ENCODE assay signal across 16 cellular contexts in genomic region chr22:19045094-19045493, GRCh38.
DNase-seq lines count a peak whose midpoint lies in the region; ATAC-seq, FAIRE-seq and TF ChIP-seq lines count a peak whose summit lies in the region.
"Had no signal": no experiment of that assay in that cellular context is flagged by ENCODE, and none has a peak within 500 bp of the region (broad histone marks: within the 10 kb centered on the region; RNA-seq: fewer than 3 reads in every experiment).

No MANE protein-coding gene starts in this region.

- ATAC-seq in K562 (no peak), SK-N-SH treated with all-trans-retinoic acid at 6 μM for 48 hours (no peak), Right ventricle myocardium inferior (no peak)
- no peak for ATAC-seq in stimulated activated effector memory CD8-positive, alpha-beta T cell treated with anti-CD3 and anti-CD28 coated beads, Interleukin-12 subunit alpha, Interleukin-12 subunit beta, amount 100 ng/mL, for 72 hours
- ATAC-seq: GM12878 had no signal

- H3K79me2 ChIP-seq in K562 (ENCODE audit: control insufficient read depth, insufficient read depth, low read length), result no peaks in the 10 kb centered on the region

- no peak overlapping the region for H2AFZ ChIP-seq in K562 (ENCODE audit: low read depth, low read length)
- H2AFZ ChIP-seq: GM23248 had no signal

- in situ Hi-C loops in K562 (cut with MboI), result no loop called here

- H3K4me3 Mint-ChIP-seq in stimulated activated effector memory CD8-positive, alpha-beta T cell treated with anti-CD3 and anti-CD28 coated beads, Interleukin-12 subunit alpha, Interleukin-12 subunit beta, amount 100 ng/mL, for 72 hours, result no peak overlapping the region
- H3K4me3 Mint-ChIP-seq: CD4-positive, alpha-beta memory T cell; H9 had no signal

- no peak overlapping the region for H3K4me3 ChIP-seq in K562
- H3K4me3 ChIP-seq in fibroblast of mammary gland (ENCODE audit: control insufficient read depth, low read depth, low read length), result no peak overlapping the region
- H3K4me3 ChIP-seq: GM12878, GM23248 had no signal

- peaks cover 73% of the 10 kb centered on the region for H3K36me3 Mint-ChIP-seq in stimulated activated effector memory CD8-positive, alpha-beta T cell treated with anti-CD3 and anti-CD28 coated beads, Interleukin-12 subunit alpha, Interleukin-12 subunit beta, amount 100 ng/mL, for 72 hours

- no peaks in the 10 kb centered on the region for H3K9me3 ChIP-seq in K562 (replicated peaks; ENCODE audit: control insufficient read depth, insufficient read depth, low read depth, low read length)
- H3K9me3 ChIP-seq: BE2C had no signal

- no peak for TF ChIP-seq EP300 in K562 (IDR thresholded peaks at IDR 0.05; ENCODE audit: low read length)

- peaks cover 6% of the 10 kb centered on the region for H3K9me1 ChIP-seq in K562 (ENCODE audit: control insufficient read depth, insufficient read depth, low read length)

- H3K27ac ChIP-seq in K562 (ENCODE audit: extremely low read depth, low read depth, low read length), result no peak overlapping the region
- H3K27ac ChIP-seq: C4-2B, GM23248 had no signal

- H3K27ac Mint-ChIP-seq in stimulated activated effector memory CD8-positive, alpha-beta T cell treated with anti-CD3 and anti-CD28 coated beads, Interleukin-12 subunit alpha, Interleukin-12 subunit beta, amount 100 ng/mL, for 72 hours, result peak overlapping the region; percentile 5
- H3K27ac Mint-ChIP-seq: H9 had no signal

- TF ChIP-seq RAD21 in K562 (CRISPR knock-in tag; conservative IDR thresholded peaks at IDR 0.05 in 1 of 2, IDR thresholded peaks at IDR 0.05 in 1 of 2), result no peak

- intact Hi-C loops in K562 (cut with micrococcal nuclease), result no loop called here
- intact Hi-C loops in Right ventricle myocardium inferior (cut with DNase I), result no loop called here

- CTCF ChIA-PET in K562 (lab: Yijun Ruan, JAX; ENCODE audit: low intra/inter-chr PET ratio), result no interaction called here

- no peak for TF ChIP-seq CTCF in K562 (IDR thresholded peaks at IDR 0.05 in 2 of 3, conservative IDR thresholded peaks at IDR 0.05 in 1 of 3; ENCODE audit: insufficient read depth in 2 of 3, low read depth in 1 of 3, low read length in 3 of 3)
- no peak for TF ChIP-seq CTCF in fibroblast of mammary gland (conservative IDR thresholded peaks at IDR 0.05; ENCODE audit: control insufficient read depth, insufficient read depth, low read depth, low read length)

- POLR2A ChIA-PET in K562 (lab: Yijun Ruan, JAX), result interaction anchor here (0.7 to 2.6 kb wide), 5 partner anchors 10 to 1190 kb away, joined by 3 to 9 read pairs (median 7); no protein-coding TSS in a partner anchor

- H4K20me1 ChIP-seq in K562 (replicated peaks; ENCODE audit: control insufficient read depth, insufficient read depth, low read length), result peaks cover 22% of the 10 kb centered on the region; the same call in 1 of the 2 replicates

- no peak overlapping the region for H3K4me2 ChIP-seq in K562 (ENCODE audit: insufficient read depth, low read length)

- no peak; the same call in 1 of the 2 replicates for TF ChIP-seq POLR2A in K562 (conservative IDR thresholded peaks at IDR 0.05)

- H3K4me1 ChIP-seq in K562 (replicated peaks in 1 of 2; ENCODE audit: control insufficient read depth in 2 of 2, insufficient read depth in 2 of 2, low read length in 2 of 2), result peaks cover 0 to 10% of the 10 kb centered on the region in 2 experiments; a peak in 1 of 5 replicates
- H3K4me1 ChIP-seq: BE2C had no signal

- H3K36me3 ChIP-seq in K562 (ENCODE audit: control insufficient read depth, insufficient read depth, low read length), result peaks cover 97% of the 10 kb centered on the region

- no peaks in the 10 kb centered on the region for H3K9me3 Mint-ChIP-seq in stimulated activated effector memory CD8-positive, alpha-beta T cell treated with anti-CD3 and anti-CD28 coated beads, Interleukin-12 subunit alpha, Interleukin-12 subunit beta, amount 100 ng/mL, for 72 hours
- H3K9me3 Mint-ChIP-seq: CD4-positive, alpha-beta memory T cell; H9 had no signal

- H3K4me1 Mint-ChIP-seq in stimulated activated effector memory CD8-positive, alpha-beta T cell treated with anti-CD3 and anti-CD28 coated beads, Interleukin-12 subunit alpha, Interleukin-12 subunit beta, amount 100 ng/mL, for 72 hours, result no peaks in the 10 kb centered on the region
- H3K4me1 Mint-ChIP-seq: H9 had no signal

- no peaks in the 10 kb centered on the region for H3K27me3 ChIP-seq in K562 (ENCODE audit: control insufficient read depth in 2 of 2, insufficient read depth in 2 of 2, low read length in 2 of 2)
- H3K27me3 ChIP-seq: BE2C had no signal

- WGBS in K562 (ENCODE audit: insufficient coverage, low coverage, missing lambda C conversion rate), result 68% methylated on average over 7 of the region's 7 CpGs

- no TSS peak for BruUV-seq in K562 (replicated peaks; lab: Mats Ljungman, UMichigan)

- DNase-seq in ELR (ENCODE audit: low read depth), result peak; percentile 10
- DNase-seq in K562 (ENCODE audit: extremely low read depth in 1 of 4, low spot score in 3 of 4), result no peak
- peak; percentile 29 for DNase-seq in fibroblast of mammary gland (ENCODE audit: low read depth)
- DNase-seq in stimulated activated effector memory CD8-positive, alpha-beta T cell treated with anti-CD3 and anti-CD28 coated beads, Interleukin-12 subunit alpha, Interleukin-12 subunit beta, amount 100 ng/mL, for 72 hours (ENCODE audit: low spot score in 2 of 2), result no peak
- no peak for DNase-seq in Right ventricle myocardium inferior (ENCODE audit: missing footprints)
- no peak for DNase-seq in DMS114 treated with DMSO at 0.1 percent for 48 hours (lab: John Stamatoyannopoulos, UW; ENCODE audit: unreplicated experiment)
- DNase-seq: BE2C; CD4-positive, alpha-beta memory T cell; GM23248; H9 had no signal

- FAIRE-seq in K562 (lab: Jason Lieb, UNC), result peak; percentile 64
- FAIRE-seq: A204.1, D721Med, GM12878, GM18507 had no signal

- no peak overlapping the region for H3K9ac ChIP-seq in K562 (ENCODE audit: insufficient read depth in 1 of 2, low read depth in 2 of 2, low read length in 2 of 2)
- H3K9ac ChIP-seq: GM23248 had no signal

TF ChIP-seq in K562, 482 proteins besides CTCF, POLR2A, EP300 and RAD21 (continues in another document):
- no peak for TF ChIP-seq GTF2B (IDR thresholded peaks at IDR 0.05; ENCODE audit: extremely low read depth, insufficient read length)
- no peak for TF ChIP-seq ZNF398 (CRISPR knock-in tag; IDR thresholded peaks at IDR 0.05)
- TF ChIP-seq KLF16 (IDR thresholded peaks at IDR 0.05), result no peak

TF ChIP-seq in SK-N-SH treated with all-trans-retinoic acid at 6 μM for 48 hours, 23 proteins besides CTCF, POLR2A, EP300 and RAD21 (continues in another document):
- no peak for TF ChIP-seq PPARA (CRISPR knock-in tag; IDR thresholded peaks at IDR 0.05; ENCODE audit: borderline replicate concordance)
- TF ChIP-seq ZNF565 (CRISPR knock-in tag; conservative IDR thresholded peaks at IDR 0.05; ENCODE audit: low read depth), result no peak
- no peak for TF ChIP-seq ESRRG (CRISPR knock-in tag; IDR thresholded peaks at IDR 0.05)
- TF ChIP-seq ZFP3 (CRISPR knock-in tag; IDR thresholded peaks at IDR 0.05), result no peak
- no peak for TF ChIP-seq CREB5 (CRISPR knock-in tag; IDR thresholded peaks at IDR 0.05; ENCODE audit: low read depth)
- TF ChIP-seq TSHZ2 (CRISPR knock-in tag; IDR thresholded peaks at IDR 0.05), result no peak
- TF ChIP-seq SNAI2 (CRISPR knock-in tag; IDR thresholded peaks at IDR 0.05), result no peak
- TF ChIP-seq ZFP30 (CRISPR knock-in tag; IDR thresholded peaks at IDR 0.05), result no peak
- no peak for TF ChIP-seq ZC3H10 (CRISPR knock-in tag; IDR thresholded peaks at IDR 0.05)
- no peak for TF ChIP-seq OSR1 (CRISPR knock-in tag; IDR thresholded peaks at IDR 0.05)

Comparison
In these comparisons a context has a peak if more than half of its experiments do, and no peak if none do; other contexts are left out.
1. DNase-seq: peak in ELR (single experiment) and fibroblast of mammary gland (single experiment); none in K562 (0 of 4), stimulated activated effector memory CD8-positive, alpha-beta T cell treated with anti-CD3 and anti-CD28 coated beads, Interleukin-12 subunit alpha, Interleukin-12 subunit beta, amount 100 ng/mL, for 72 hours (0 of 2), Right ventricle myocardium inferior (single experiment) and DMS114 treated with DMSO at 0.1 percent for 48 hours (single experiment).